In the genomic region with DNA sequence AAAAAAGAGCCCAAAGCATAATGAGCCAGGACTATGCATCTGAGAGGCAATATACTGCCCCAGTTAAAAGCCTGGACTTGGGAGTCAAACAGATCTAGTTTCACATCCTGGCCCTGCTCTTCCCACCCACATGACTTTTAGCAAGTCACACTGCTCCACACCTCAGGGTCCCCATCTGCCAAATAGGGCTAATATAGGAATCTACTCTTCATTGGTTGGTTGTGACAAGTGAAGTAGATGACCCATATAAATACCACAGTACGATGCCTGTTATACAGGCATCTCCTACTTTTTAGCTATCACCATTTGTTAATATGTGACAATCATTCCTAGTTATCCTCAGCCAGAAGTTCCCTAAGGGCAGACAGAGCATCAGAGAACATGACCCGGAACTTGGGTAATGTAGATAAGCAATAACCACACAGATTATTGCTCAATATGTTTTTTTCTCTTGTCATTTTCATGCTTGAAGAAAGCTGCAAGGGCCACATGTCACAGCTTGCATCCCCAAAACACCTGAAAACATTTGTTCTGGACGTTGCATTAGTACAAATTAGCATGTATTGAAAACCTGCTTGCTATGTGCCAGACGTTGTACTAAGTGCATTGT, we compare ENCODE assay signal across 12 cellular contexts. TPM values are rescaled to one million over a fixed set of nuclear protein-coding genes. Genes with fewer than 3 reads are reported as not detected.
DNase-seq lines count a peak whose midpoint lies in the region; ATAC-seq and TF ChIP-seq lines count a peak whose summit lies in the region.
"Had no signal": no experiment of that assay in that cellular context is flagged by ENCODE, and none has a peak within 500 bp of the region (broad histone marks: within the 10 kb centered on the region; RNA-seq: fewer than 3 reads in every experiment).

No MANE protein-coding gene starts in this region.

- H3K36me3 ChIP-seq in Caco-2 (ENCODE audit: control insufficient read depth, insufficient read depth, low read length) (no peaks in the 10 kb centered on the region), OCI-LY7 (ENCODE audit: insufficient read depth, low read length) (peaks cover 58% of the 10 kb centered on the region), psoas muscle (ENCODE audit: insufficient read depth in 1 of 2, low read depth in 1 of 2) (no peaks in the 10 kb centered on the region)
- H3K36me3 ChIP-seq: adrenal gland had no signal

- no peaks in the 10 kb centered on the region for H4K20me1 ChIP-seq in OCI-LY7 (ENCODE audit: insufficient read depth, low read length)

- peaks cover 45% of the 10 kb centered on the region for H3K4me1 ChIP-seq in Caco-2
- peaks cover 20% of the 10 kb centered on the region for H3K4me1 ChIP-seq in OCI-LY7 (ENCODE audit: insufficient read depth, low read length, poor library complexity, severe bottlenecking)
- H3K4me1 ChIP-seq in psoas muscle = peaks cover 52% of the 10 kb centered on the region

- H3K4me1 Mint-ChIP-seq in Caco-2 (ENCODE audit: low read depth, unreplicated experiment) (peaks cover 31% of the 10 kb centered on the region), MCF 10A (ENCODE audit: insufficient read depth, unreplicated experiment) (peaks cover 38% of the 10 kb centered on the region)

- H3K27ac ChIP-seq in OCI-LY7 (ENCODE audit: low read depth, low read length, poor library complexity, severe bottlenecking) (no peak overlapping the region), epithelial cell of prostate (peak overlapping the region; percentile 87), psoas muscle (peak overlapping the region; percentile 67)
- H3K27ac ChIP-seq: adrenal gland had no signal

- intact Hi-C loops in Caco-2 (cut with micrococcal nuclease; ENCODE audit: unreplicated experiment) (loop anchor here (2.0 kb wide), 1 partner anchor 20 kb away; the partner anchor contains the start of gene ADAM19), OCI-LY7 (cut with micrococcal nuclease; ENCODE audit: unreplicated experiment) (no loop called here), psoas muscle (cut with DNase I) (no loop called here), MCF 10A (cut with micrococcal nuclease) (no loop called here)

- POLR2A ChIA-PET in Caco-2 (lab: Charles Lee) (no interaction called here), OCI-LY7 (lab: Charles Lee) (interaction anchor here (0.9 to 1.1 kb wide), 2 partner anchors 21 to 26 kb away, joined by 3 to 6 read pairs; no protein-coding TSS in a partner anchor), MCF 10A (lab: Yijun Ruan, JAX) (interaction anchor here (0.5 to 1.0 kb wide), 4 partner anchors 12 to 1105 kb away, joined by 3 to 6 read pairs (median 3); no protein-coding TSS in a partner anchor)

- ATAC-seq in psoas muscle = peak in 3 of 4 donors; percentile 40 to 49 (median 41)
- ATAC-seq: PC-3 had no signal

- H3K79me2 ChIP-seq in OCI-LY7 (ENCODE audit: insufficient read depth, low read depth, low read length) = no peaks in the 10 kb centered on the region; the same call in 1 of the 2 replicates

- H3K9me3 ChIP-seq in Caco-2 (no peaks in the 10 kb centered on the region), OCI-LY7 (ENCODE audit: low read length) (no peaks in the 10 kb centered on the region), psoas muscle (no peaks in the 10 kb centered on the region)
- H3K9me3 ChIP-seq: adrenal gland had no signal

- no peaks in the 10 kb centered on the region for H3K27me3 ChIP-seq in Caco-2 (replicated peaks; ENCODE audit: control insufficient read depth, insufficient read depth, low read length)
- no peaks in the 10 kb centered on the region for H3K27me3 ChIP-seq in psoas muscle (ENCODE audit: insufficient read depth in 3 of 3, low read length in 2 of 3)
- H3K27me3 ChIP-seq: adrenal gland had no signal

- TF ChIP-seq CTCF in Caco-2 (IDR thresholded peaks at IDR 0.05; ENCODE audit: insufficient read depth in 1 of 2, low read depth in 1 of 2, low read length in 1 of 2, severe bottlenecking in 1 of 2, unreplicated experiment in 1 of 2) (no peak), OCI-LY7 (conservative IDR thresholded peaks at IDR 0.05; ENCODE audit: low read length) (no peak), psoas muscle (IDR thresholded peaks at IDR 0.05) (no peak), MCF 10A (IDR thresholded peaks at IDR 0.05; ENCODE audit: unreplicated experiment) (no peak)

- no peaks in the 10 kb centered on the region for H3K9me2 ChIP-seq in OCI-LY7 (ENCODE audit: insufficient read depth, low read length)

- H3K4me3 Mint-ChIP-seq in Caco-2 (ENCODE audit: unreplicated experiment) (no peak overlapping the region), MCF 10A (ENCODE audit: unreplicated experiment) (no peak overlapping the region)

- CTCF ChIA-PET in Caco-2 (lab: Charles Lee) (interaction anchor here (0.6 kb wide), 1 partner anchor 163 kb away, joined by 3 read pairs; no protein-coding TSS in a partner anchor), OCI-LY7 (lab: Charles Lee; ENCODE audit: unreplicated experiment) (no interaction called here), MCF 10A (lab: Yijun Ruan, JAX) (interaction anchor here (1.0 to 1.1 kb wide), 2 partner anchors 163 to 188 kb away, joined by 3 to 6 read pairs; no protein-coding TSS in a partner anchor)

- H3K36me3 Mint-ChIP-seq in Caco-2 (ENCODE audit: insufficient read depth, unreplicated experiment) (peaks cover 48% of the 10 kb centered on the region), MCF 10A (ENCODE audit: insufficient read depth, unreplicated experiment) (no peaks in the 10 kb centered on the region)

- DNase-seq in Caco-2 = peak in 1 of 2 experiments; percentile 43
- DNase-seq in OCI-LY7 (ENCODE audit: low spot score) = no peak
- DNase-seq in epithelial cell of prostate (ENCODE audit: low read depth, low spot score) = no peak
- no peak for DNase-seq in psoas muscle
- no peak for DNase-seq in DMS153 (lab: John Stamatoyannopoulos, UW)
- DNase-seq in MCF 10A (ENCODE audit: unreplicated experiment) = no peak
- DNase-seq in kidney tubule cell (ENCODE audit: low spot score) = no peak
- no peak for DNase-seq in NCI-H1092 (lab: John Stamatoyannopoulos, UW)
- DNase-seq: activated CD4-positive, alpha-beta T cell treated with anti-CD3 and anti-CD28 coated beads for 4 hours; adrenal gland; NCI-H1694; PC-3 had no signal

- H3K4me3 ChIP-seq in Caco-2 (ENCODE audit: low read depth, low read length) (no peak overlapping the region), OCI-LY7 (ENCODE audit: low read depth, low read length, poor library complexity, severe bottlenecking) (no peak overlapping the region), psoas muscle (no peak overlapping the region)
- H3K4me3 ChIP-seq: adrenal gland had no signal

- H3K9me3 Mint-ChIP-seq in Caco-2 (ENCODE audit: unreplicated experiment) = no peaks in the 10 kb centered on the region
- no peaks in the 10 kb centered on the region for H3K9me3 Mint-ChIP-seq in MCF 10A (ENCODE audit: unreplicated experiment)

- H3K27ac Mint-ChIP-seq in Caco-2 (ENCODE audit: unreplicated experiment) (peak overlapping the region; percentile 58), MCF 10A (ENCODE audit: low read depth, unreplicated experiment) (no peak overlapping the region)

- WGBS in psoas muscle, 3 donors = 20 to 61% (median 30%) methylated on average over 4 of the region's 4 CpGs

- H3K4me2 ChIP-seq in OCI-LY7 (ENCODE audit: low read length) = peak overlapping the region; percentile 15; the same call in 1 of the 2 replicates

- no peak overlapping the region for H2AFZ ChIP-seq in OCI-LY7 (ENCODE audit: low read length)

- no TSS peak for BruUV-seq in Caco-2 (replicated peaks; lab: Mats Ljungman, UMichigan)
- no TSS peak for BruUV-seq in OCI-LY7 (replicated peaks; lab: Mats Ljungman, UMichigan)
- BruUV-seq in MCF 10A (replicated peaks; lab: Mats Ljungman, UMichigan) = no TSS peak

- H3K27me3 Mint-ChIP-seq in Caco-2 (ENCODE audit: insufficient read depth, unreplicated experiment) (no peaks in the 10 kb centered on the region), MCF 10A (ENCODE audit: insufficient read depth, unreplicated experiment) (no peaks in the 10 kb centered on the region)

RNA-seq across cellular contexts. Expression of gene ADAM19, which starts 20.4 kb away (rescaled TPM):
- total RNA-seq in Caco-2 (2022) (62.9 and 69.4 TPM in 2 replicates), OCI-LY7 (2022) (78.3 and 103 TPM in 2 replicates), psoas muscle (1 to 10 TPM; 1.4 to 4.5 (median 3.1) TPM), MCF 10A (2022) (0.47 and 0.96 TPM in 2 replicates)
- 19.0 and 24.2 TPM in 2 replicates for total RNA-seq in OCI-LY7 (2014; rRNA removed; shearing (Covaris generic))
- polyA plus RNA-seq in psoas muscle = under 1 TPM; 0.27 to 0.58 (median 0.39) TPM
